Comparison of ENCODE assay signal across 24 cellular contexts in the genomic region with DNA sequence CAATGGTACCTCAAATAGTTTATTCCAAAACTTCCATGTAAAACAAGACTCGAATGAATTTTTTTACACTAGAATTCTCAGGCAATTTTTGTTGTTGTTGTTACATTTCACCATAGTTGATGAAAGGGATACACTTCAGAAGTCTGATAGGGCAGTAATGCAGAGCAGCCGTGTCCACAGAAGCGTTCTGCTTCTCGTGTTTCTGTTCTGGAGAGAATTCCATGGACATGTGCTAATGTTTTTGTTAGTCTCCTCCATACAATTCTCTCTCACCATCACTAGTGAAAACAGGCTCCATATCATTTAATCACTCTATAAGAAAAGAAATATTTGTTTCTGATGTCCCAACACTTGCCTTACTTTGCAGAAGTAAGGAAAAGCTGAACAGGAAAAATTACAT.
DNase-seq lines count a peak whose midpoint lies in the region; ATAC-seq, FAIRE-seq and TF ChIP-seq lines count a peak whose summit lies in the region.
"Had no signal": no experiment of that assay in that cellular context is flagged by ENCODE, and none has a peak within 500 bp of the region (broad histone marks: within the 10 kb centered on the region; RNA-seq: fewer than 3 reads in every experiment).

No MANE protein-coding gene starts in this region.

- H3K9me3 Mint-ChIP-seq in HFFc6 = no peaks in the 10 kb centered on the region

- H3K36me3 Mint-ChIP-seq in HFFc6 (ENCODE audit: low read depth) = no peaks in the 10 kb centered on the region; the same call in 1 of the 2 replicates
- H3K36me3 Mint-ChIP-seq: memory B cell; stimulated activated naive B cell treated with anti-CD40 and anti-IgM and Interleukin-4, amounts not matched to agents 10 μg/mL and 1 μg/mL and 100 μg/mL, for 72 hours had no signal

- no peak for ATAC-seq in HG02798 (IDR thresholded peaks at IDR 0.05; ENCODE audit: poor library complexity, unreplicated experiment)
- ATAC-seq: body of pancreas; gastroesophageal sphincter; left colon; Right ventricle myocardium inferior; stimulated activated naive B cell treated with anti-CD40 and anti-IgM and Interleukin-4, amounts not matched to agents 10 μg/mL and 1 μg/mL and 100 μg/mL, for 72 hours had no signal

- FAIRE-seq in D721Med (lab: Jason Lieb, UNC) = no peak

- no peaks in the 10 kb centered on the region; the same call in 1 of the 2 replicates for H3K27me3 Mint-ChIP-seq in HFFc6 (ENCODE audit: insufficient read depth)
- H3K27me3 Mint-ChIP-seq: activated T-cell treated with anti-CD3 and anti-CD28 coated beads, Interleukin-2, amount 50 U/mL, for 24 hours; memory B cell; stimulated activated naive B cell treated with anti-CD40 and anti-IgM and Interleukin-4, amounts not matched to agents 10 μg/mL and 1 μg/mL and 100 μg/mL, for 72 hours had no signal

- peaks cover 74% of the 10 kb centered on the region for H3K4me1 Mint-ChIP-seq in HFFc6 (ENCODE audit: low read depth)
- H3K4me1 Mint-ChIP-seq: memory B cell; stimulated activated naive B cell treated with anti-CD40 and anti-IgM and Interleukin-4, amounts not matched to agents 10 μg/mL and 1 μg/mL and 100 μg/mL, for 72 hours had no signal

- no peak for TF ChIP-seq CTCF in HFFc6 (IDR thresholded peaks at IDR 0.05)
- no peak for TF ChIP-seq CTCF in D721Med (IDR thresholded peaks at IDR 0.05; ENCODE audit: insufficient read depth, missing control alignments)

- no peak overlapping the region; the same call in 1 of the 2 replicates for H3K4me3 Mint-ChIP-seq in HFFc6
- H3K4me3 Mint-ChIP-seq: activated T-cell treated with anti-CD3 and anti-CD28 coated beads, Interleukin-2, amount 50 U/mL, for 24 hours; memory B cell; stimulated activated naive B cell treated with anti-CD40 and anti-IgM and Interleukin-4, amounts not matched to agents 10 μg/mL and 1 μg/mL and 100 μg/mL, for 72 hours had no signal

- H3K27ac Mint-ChIP-seq in HFFc6 = no peak overlapping the region
- H3K27ac Mint-ChIP-seq: activated T-cell treated with anti-CD3 and anti-CD28 coated beads, Interleukin-2, amount 50 U/mL, for 24 hours; memory B cell; stimulated activated naive B cell treated with anti-CD40 and anti-IgM and Interleukin-4, amounts not matched to agents 10 μg/mL and 1 μg/mL and 100 μg/mL, for 72 hours had no signal

- DNase-seq in HFFc6 = peak; percentile 16
- DNase-seq in brain pericyte (ENCODE audit: low read depth, low spot score) = peak; percentile 6
- DNase-seq in fibroblast of the conjunctiva (ENCODE audit: low read depth) = peak; percentile 3
- DNase-seq in smooth muscle cell of the brain vasculature (ENCODE audit: low read depth, low spot score) = peak; percentile 12
- DNase-seq in D721Med (ENCODE audit: insufficient read length, low spot score) = no peak
- DNase-seq in 8988T = no peak
- DNase-seq: activated gamma-delta T cell treated with Interleukin-2 at 50 U/mL for 16 hours; activated T-cell treated with anti-CD3 and anti-CD28 coated beads, Interleukin-2, amount 50 U/mL, for 24 hours; body of pancreas; DMS79 treated with DMSO at 0.1 percent for 48 hours; effector CD8-positive, alpha-beta T cell; hypothalamus; Karpas-422; left colon; MV-4-11; NCI-H146; stimulated activated naive B cell treated with anti-CD40 and anti-IgM and Interleukin-4, amounts not matched to agents 10 μg/mL and 1 μg/mL and 100 μg/mL, for 72 hours; substantia nigra; T-helper 2 cell; trophoblast cell had no signal

Comparison
In these comparisons a context has a peak if more than half of its experiments do, and no peak if none do; other contexts are left out.
1. DNase-seq: peak in HFFc6 (single experiment), brain pericyte (single experiment), fibroblast of the conjunctiva (single experiment) and smooth muscle cell of the brain vasculature (single experiment); none in D721Med (single experiment) and 8988T (single experiment).